1 cellular context compared by ENCODE assay signal in the genomic region with DNA sequence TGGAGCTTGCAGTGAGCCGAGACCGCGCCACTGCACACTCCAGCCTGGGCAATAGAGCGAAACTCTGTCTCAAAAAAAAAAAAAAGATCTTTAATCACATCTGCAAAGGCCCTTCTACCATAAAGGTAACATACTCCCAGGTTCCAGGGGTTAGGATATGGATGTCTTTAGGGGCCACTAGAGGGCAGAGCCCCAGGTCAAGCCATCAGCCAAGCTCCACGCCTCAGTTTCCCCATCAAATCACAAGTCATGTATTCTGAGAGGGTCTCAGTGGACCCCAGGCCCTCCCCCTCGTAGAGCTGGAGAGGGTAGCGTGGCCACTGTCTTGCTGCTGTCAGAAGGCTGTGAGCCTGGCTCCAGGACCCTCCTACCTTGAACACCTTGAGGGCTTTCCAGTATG.
TF ChIP-seq lines count a peak whose summit lies in the region.

No MANE protein-coding gene starts in this region.

TF ChIP-seq in HEK293, 187 proteins besides CTCF, POLR2A, EP300 and RAD21 (continued from another document):
- TF ChIP-seq, protein P1, sequence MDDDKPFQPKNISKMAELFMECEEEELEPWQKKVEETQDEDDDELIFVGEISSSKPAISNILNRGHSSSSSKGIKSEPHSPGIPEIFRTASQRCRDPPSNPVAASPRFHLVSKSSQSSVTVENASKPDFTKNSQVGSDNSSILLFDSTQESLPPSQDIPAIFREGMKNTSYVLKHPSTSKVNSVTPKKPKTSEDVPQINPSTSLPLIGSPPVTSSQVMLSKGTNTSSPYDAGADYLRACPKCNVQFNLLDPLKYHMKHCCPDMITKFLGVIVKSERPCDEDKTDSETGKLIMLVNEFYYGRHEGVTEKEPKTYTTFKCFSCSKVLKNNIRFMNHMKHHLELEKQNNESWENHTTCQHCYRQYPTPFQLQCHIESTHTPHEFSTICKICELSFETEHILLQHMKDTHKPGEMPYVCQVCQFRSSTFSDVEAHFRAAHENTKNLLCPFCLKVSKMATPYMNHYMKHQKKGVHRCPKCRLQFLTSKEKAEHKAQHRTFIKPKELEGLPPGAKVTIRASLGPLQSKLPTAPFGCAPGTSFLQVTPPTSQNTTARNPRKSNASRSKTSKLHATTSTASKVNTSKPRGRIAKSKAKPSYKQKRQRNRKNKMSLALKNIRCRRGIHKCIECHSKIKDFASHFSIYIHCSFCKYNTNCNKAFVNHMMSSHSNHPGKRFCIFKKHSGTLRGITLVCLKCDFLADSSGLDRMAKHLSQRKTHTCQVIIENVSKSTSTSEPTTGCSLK (tag by site-specific recombination; IDR thresholded peaks at IDR 0.05), result no peak
- no peak for TF ChIP-seq ZNF626 (tag by site-specific recombination; IDR thresholded peaks at IDR 0.05)
